In the genomic region with DNA sequence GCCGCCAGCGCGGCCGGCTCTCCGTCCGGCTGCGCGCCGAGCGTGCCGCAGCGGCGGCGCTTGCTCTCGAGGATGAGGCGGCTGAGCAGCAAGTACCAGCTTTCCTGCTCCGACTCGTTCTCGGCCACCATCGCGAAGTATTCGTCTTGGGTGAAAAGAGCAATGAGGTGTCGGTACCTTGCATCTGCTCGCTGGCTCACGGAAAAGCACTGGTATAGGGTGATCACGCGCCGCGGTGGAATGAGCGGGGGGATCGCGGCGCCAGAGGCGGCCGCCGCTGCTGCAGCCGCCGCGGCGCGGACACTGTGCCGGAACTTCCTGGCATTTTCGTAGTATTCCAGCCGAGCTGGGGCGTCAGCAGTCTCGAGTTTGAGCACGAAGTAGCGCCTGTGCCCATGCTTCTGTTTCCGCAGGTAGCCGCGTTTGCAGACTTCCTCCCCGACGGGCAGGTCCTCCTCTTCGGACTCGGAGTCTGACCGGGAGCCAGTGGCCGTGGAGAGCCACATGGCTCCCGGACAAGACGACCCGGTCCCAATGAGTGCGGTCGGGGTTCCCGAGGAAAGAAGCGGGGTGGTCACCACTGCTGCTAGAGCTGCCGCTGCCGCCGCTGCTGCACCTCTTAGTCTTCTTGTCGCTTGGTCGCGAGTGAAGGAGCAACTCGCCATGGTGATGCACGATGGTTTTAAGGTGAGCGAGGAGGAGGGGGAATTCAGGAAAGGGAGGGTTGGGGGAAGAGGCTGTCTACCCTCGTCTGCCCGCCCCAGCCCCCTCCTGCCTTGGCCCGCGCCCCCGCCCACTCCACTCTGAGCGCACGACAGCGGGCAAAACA, we compare ENCODE assay signal across 10 cellular contexts. TPM values are rescaled to one million over a fixed set of nuclear protein-coding genes. Genes with fewer than 3 reads are reported as not detected.
DNase-seq lines count a peak whose midpoint lies in the region; ATAC-seq lines count a peak whose summit lies in the region.
"Had no signal": no experiment of that assay in that cellular context is flagged by ENCODE, and none has a peak within 500 bp of the region (broad histone marks: within the 10 kb centered on the region; RNA-seq: fewer than 3 reads in every experiment).

No MANE protein-coding gene starts in this region.

- H3K27me3 Mint-ChIP-seq in activated CD4-positive, alpha-beta T cell treated with anti-CD3 and anti-CD28 coated beads for 36 hours = peaks cover 24% of the 10 kb centered on the region
- H3K27me3 Mint-ChIP-seq in activated CD4-positive, alpha-beta T cell treated with anti-CD3 and anti-CD28 coated beads, Interleukin-2, amount 10 ng/mL, durations not matched to agents 7 days and 5 days = peaks cover 48% of the 10 kb centered on the region

- H3K27me3 ChIP-seq in mesendoderm (ENCODE audit: insufficient read depth, low read length, poor library complexity) = no peaks in the 10 kb centered on the region

- H2BK120ac ChIP-seq in mesendoderm (ENCODE audit: low read depth, low read length) = no peak overlapping the region

- peak overlapping the region; percentile 54 for H3K9ac ChIP-seq in mesendoderm (ENCODE audit: low read length)

- no CpG with 5 or more reads among the region's 81 CpGs for WGBS in mesendoderm (ENCODE audit: extremely low coverage, insufficient coverage, low lambda C conversion rate)

- no peak for ATAC-seq in activated CD4-positive, alpha-beta T cell treated with anti-CD3 and anti-CD28 coated beads for 36 hours

- H3K4me3 Mint-ChIP-seq in activated CD4-positive, alpha-beta T cell treated with anti-CD3 and anti-CD28 coated beads for 36 hours = no peak overlapping the region
- no peak overlapping the region for H3K4me3 Mint-ChIP-seq in activated CD4-positive, alpha-beta T cell treated with anti-CD3 and anti-CD28 coated beads, Interleukin-2, amount 10 ng/mL, durations not matched to agents 7 days and 5 days

- H3K4me1 Mint-ChIP-seq in activated CD4-positive, alpha-beta T cell treated with anti-CD3 and anti-CD28 coated beads for 36 hours = no peaks in the 10 kb centered on the region
- H3K4me1 Mint-ChIP-seq in activated CD4-positive, alpha-beta T cell treated with anti-CD3 and anti-CD28 coated beads, Interleukin-2, amount 10 ng/mL, durations not matched to agents 7 days and 5 days = no peaks in the 10 kb centered on the region

- H3K27ac ChIP-seq in caudate nucleus (ENCODE audit: low read depth, low read length) = peak overlapping the region; percentile 30
- H3K27ac ChIP-seq in mesendoderm (ENCODE audit: low read depth, low read length) = no peak overlapping the region

- H2BK5ac ChIP-seq in mesendoderm (ENCODE audit: low read length) = no peak overlapping the region

- H3K4me3 ChIP-seq in mesendoderm (ENCODE audit: low read length) = peak overlapping the region; percentile 29

- H2AK5ac ChIP-seq in mesendoderm (ENCODE audit: low read length) = no peak overlapping the region

- no peak overlapping the region for H3K27ac Mint-ChIP-seq in activated CD4-positive, alpha-beta T cell treated with anti-CD3 and anti-CD28 coated beads for 36 hours
- no peak overlapping the region for H3K27ac Mint-ChIP-seq in activated CD4-positive, alpha-beta T cell treated with anti-CD3 and anti-CD28 coated beads, Interleukin-2, amount 10 ng/mL, durations not matched to agents 7 days and 5 days
- H3K27ac Mint-ChIP-seq: activated naive CD8-positive, alpha-beta T cell had no signal

- H3K4me2 ChIP-seq in mesendoderm (ENCODE audit: low read length) = peak overlapping the region; percentile 68

- H3K23ac ChIP-seq in mesendoderm (ENCODE audit: low read length) = no peak overlapping the region

- H2BK15ac ChIP-seq in mesendoderm (replicated peaks; ENCODE audit: low read depth) = no peak overlapping the region

- no peaks in the 10 kb centered on the region for H3K9me3 Mint-ChIP-seq in activated CD4-positive, alpha-beta T cell treated with anti-CD3 and anti-CD28 coated beads for 36 hours (ENCODE audit: low read depth)
- H3K9me3 Mint-ChIP-seq in activated CD4-positive, alpha-beta T cell treated with anti-CD3 and anti-CD28 coated beads, Interleukin-2, amount 10 ng/mL, durations not matched to agents 7 days and 5 days = no peaks in the 10 kb centered on the region

- no peak overlapping the region for H3K4ac ChIP-seq in mesendoderm (ENCODE audit: low read depth, low read length)

- H3K56ac ChIP-seq in mesendoderm (ENCODE audit: low read length) = peak overlapping the region; percentile 78

- intact Hi-C loops in activated CD4-positive, alpha-beta T cell treated with anti-CD3 and anti-CD28 coated beads for 36 hours (cut with DNase I, micrococcal nuclease) = loop anchor here in 1 of 2 experiments (10.0 kb wide), 1 partner anchor 1149 kb away; no protein-coding TSS in a partner anchor

- H3K79me2 ChIP-seq in mesendoderm (ENCODE audit: control insufficient read depth, insufficient read depth, low read length) = no peaks in the 10 kb centered on the region

- POLR2A ChIA-PET in activated CD4-positive, alpha-beta T cell treated with anti-CD3 and anti-CD28 coated beads for 36 hours (lab: Charles Lee) = no interaction called here
- POLR2A ChIA-PET in activated CD4-positive, alpha-beta T cell treated with anti-CD3 and anti-CD28 coated beads, Interleukin-2, amount 10 ng/mL, durations not matched to agents 7 days and 5 days (lab: Charles Lee) = no interaction called here

- CTCF ChIA-PET in activated CD4-positive, alpha-beta T cell treated with anti-CD3 and anti-CD28 coated beads for 36 hours (lab: Charles Lee) = interaction anchor here (0.6 kb wide), 1 partner anchor 562 kb away, joined by 4 read pairs; no protein-coding TSS in a partner anchor
- CTCF ChIA-PET in activated CD4-positive, alpha-beta T cell treated with anti-CD3 and anti-CD28 coated beads, Interleukin-2, amount 10 ng/mL, durations not matched to agents 7 days and 5 days (lab: Charles Lee) = no interaction called here

- DNase-seq in stimulated activated CD4-positive, alpha-beta T cell treated with anti-CD3 and anti-CD28 coated beads, Interleukin-15, amount 100 ng/mL, for 24 hours = peak; percentile 1
- DNase-seq in stimulated activated CD4-positive, alpha-beta T cell treated with anti-CD3 and anti-CD28 coated beads, Interleukin-2, amount 100 ng/mL, for 48 hours = no peak
- DNase-seq in caudate nucleus (lab: John Stamatoyannopoulos, UW) (peak in 5 of 61 donors; percentile 1 to 20 (median 2)), mesendoderm (peak; percentile 37), RPMI8226 (no peak), NAMALWA (ENCODE audit: low spot score) (no peak)
- DNase-seq in activated CD4-positive, alpha-beta T cell treated with anti-CD3 and anti-CD28 coated beads for 36 hours = no peak
- no peak for DNase-seq in activated CD4-positive, alpha-beta T cell treated with anti-CD3 and anti-CD28 coated beads, Interleukin-2, amount 10 ng/mL, durations not matched to agents 7 days and 5 days
- DNase-seq: stimulated activated CD4-positive, alpha-beta T cell treated with anti-CD3 and anti-CD28 coated beads, Interleukin-4, amount 100 ng/mL, for 1 hour had no signal

- no peak overlapping the region for H4K5ac ChIP-seq in mesendoderm (ENCODE audit: low read length)

- H3K18ac ChIP-seq in mesendoderm (ENCODE audit: low read length) = no peak overlapping the region

- H3K79me1 ChIP-seq in mesendoderm (ENCODE audit: low read length) = no peaks in the 10 kb centered on the region

- no peaks in the 10 kb centered on the region for H3K4me1 ChIP-seq in mesendoderm (ENCODE audit: control insufficient read depth, low read depth, low read length)

- H3K36me3 ChIP-seq in mesendoderm (ENCODE audit: control insufficient read depth, insufficient read depth, low read length) = no peaks in the 10 kb centered on the region

- no peak overlapping the region for H4K8ac ChIP-seq in mesendoderm (ENCODE audit: low read depth, low read length)

- H3K36me3 Mint-ChIP-seq in activated CD4-positive, alpha-beta T cell treated with anti-CD3 and anti-CD28 coated beads for 36 hours (ENCODE audit: low read depth) = no peaks in the 10 kb centered on the region
- H3K36me3 Mint-ChIP-seq in activated CD4-positive, alpha-beta T cell treated with anti-CD3 and anti-CD28 coated beads, Interleukin-2, amount 10 ng/mL, durations not matched to agents 7 days and 5 days (ENCODE audit: low read depth) = no peaks in the 10 kb centered on the region
- H3K36me3 Mint-ChIP-seq: activated naive CD8-positive, alpha-beta T cell had no signal

RNA-seq across cellular contexts. Expression of gene IRS4, which starts 0.5 kb away (rescaled TPM):
- 9.9 TPM for polyA plus RNA-seq in mesendoderm (2013, experiment 1 of 2)
- 9.6 TPM for polyA plus RNA-seq in mesendoderm (2013, experiment 2 of 2)
- total RNA-seq in activated CD4-positive, alpha-beta T cell treated with anti-CD3 and anti-CD28 coated beads for 36 hours = not detected
- total RNA-seq in activated CD4-positive, alpha-beta T cell treated with anti-CD3 and anti-CD28 coated beads, Interleukin-2, amount 10 ng/mL, durations not matched to agents 7 days and 5 days = not detected

Comparison
In these comparisons a context has a peak if more than half of its experiments do, and no peak if none do; other contexts are left out.
1. DNase-seq: peak in stimulated activated CD4-positive, alpha-beta T cell treated with anti-CD3 and anti-CD28 coated beads, Interleukin-15, amount 100 ng/mL, for 24 hours (single experiment) and mesendoderm (single experiment); none in stimulated activated CD4-positive, alpha-beta T cell treated with anti-CD3 and anti-CD28 coated beads, Interleukin-2, amount 100 ng/mL, for 48 hours (0 of 2), RPMI8226 (single experiment), activated CD4-positive, alpha-beta T cell treated with anti-CD3 and anti-CD28 coated beads for 36 hours (single experiment), activated CD4-positive, alpha-beta T cell treated with anti-CD3 and anti-CD28 coated beads, Interleukin-2, amount 10 ng/mL, durations not matched to agents 7 days and 5 days (single experiment) and NAMALWA (single experiment).